In genomic region chr2:5950736-5951135, GRCh38 we compare ENCODE assay signal across 6 cellular contexts.
"Had no signal": no experiment of that assay in that cellular context is flagged by ENCODE, and none has a peak within 500 bp of the region (broad histone marks: within the 10 kb centered on the region; RNA-seq: fewer than 3 reads in every experiment).

No MANE protein-coding gene starts in this region.

- H3K27me3 Mint-ChIP-seq: IgD-negative memory B cell had no signal

- DNase-seq: IMR-90 had no signal

- ATAC-seq: HepG2, K562 had no signal

- H3K4me3 Mint-ChIP-seq: IgD-negative memory B cell had no signal

- H3K4me1 Mint-ChIP-seq: IgD-negative memory B cell had no signal

- FAIRE-seq: HepG2, HTR-8/SVneo, K562 had no signal

- H3K27ac ChIP-seq: HL-60 had no signal

- H3K4me3 ChIP-seq: K562 had no signal

- H3K36me3 Mint-ChIP-seq: IgD-negative memory B cell had no signal

- H3K27ac Mint-ChIP-seq: IgD-negative memory B cell had no signal
